In genomic region chr15:49902791-49903481, GRCh38 we compare ENCODE assay signal across 9 cellular contexts.
DNase-seq lines count a peak whose midpoint lies in the region; ATAC-seq and TF ChIP-seq lines count a peak whose summit lies in the region.
"Had no signal": no experiment of that assay in that cellular context is flagged by ENCODE, and none has a peak within 500 bp of the region (broad histone marks: within the 10 kb centered on the region; RNA-seq: fewer than 3 reads in every experiment).

No MANE protein-coding gene starts in this region.

- DNase-seq in NCI-H526 (lab: John Stamatoyannopoulos, UW) = peak; percentile 50 to 53
- no peak for DNase-seq in NCI-H526 treated with DMSO at 0.1 percent for 48 hours (lab: John Stamatoyannopoulos, UW)
- no peak for DNase-seq in Right ventricle myocardium superior
- peak; percentile 74 for DNase-seq in osteoblast (ENCODE audit: insufficient read length, low spot score, missing footprints)
- DNase-seq in vagina (ENCODE audit: extremely low spot score in 2 of 2) = no peak
- DNase-seq in T1000 (lab: John Stamatoyannopoulos, UW) = no peak
- no peak for DNase-seq in T-cell

- no peak overlapping the region for H3K4me3 Mint-ChIP-seq in T-cell

- ATAC-seq in Right ventricle myocardium superior (ENCODE audit: poor library complexity) = peak; percentile 91
- no peak for ATAC-seq in HG03565 (IDR thresholded peaks at IDR 0.05; ENCODE audit: unreplicated experiment)
- no peak for ATAC-seq in T-cell (replicated peaks in 1 of 4)

- H3K79me2 ChIP-seq in osteoblast (ENCODE audit: insufficient read depth, low read length) = no peaks in the 10 kb centered on the region

- intact Hi-C loops in Right ventricle myocardium superior (cut with DNase I) (loop anchor here (10.0 kb wide), 1 partner anchor 102 kb away; no protein-coding TSS in a partner anchor), vagina (cut with DNase I) (loop anchor here (10.0 kb wide), 1 partner anchor 152 kb away; no protein-coding TSS in a partner anchor)

- peaks cover 6 to 8% of the 10 kb centered on the region in 2 donors for H3K27me3 Mint-ChIP-seq in T-cell

- H3K4me1 Mint-ChIP-seq in T-cell = no peaks in the 10 kb centered on the region

- H3K27ac ChIP-seq in osteoblast (ENCODE audit: low read depth, low read length) (peak overlapping the region; percentile 89), vagina (peak overlapping the region; percentile 82)
- H3K27ac ChIP-seq: 22Rv1 had no signal

- H3K4me3 ChIP-seq in osteoblast (ENCODE audit: insufficient read depth, low read length) = peak overlapping the region; percentile 5
- no peak overlapping the region for H3K4me3 ChIP-seq in vagina

- peak overlapping the region; percentile 71 for H3K4me2 ChIP-seq in osteoblast (ENCODE audit: insufficient read depth, low read length)

- TF ChIP-seq CTCF in osteoblast (IDR thresholded peaks at IDR 0.05; ENCODE audit: extremely low read depth, low read depth, low read length) (no peak), vagina (IDR thresholded peaks at IDR 0.05) (no peak)

- CTCF ChIA-PET in T-cell (lab: Charles Lee) = interaction anchor here in 1 of 2 donors (0.7 kb wide), 1 partner anchor 50 kb away, joined by 4 read pairs; no protein-coding TSS in a partner anchor

- no peaks in the 10 kb centered on the region for H3K36me3 Mint-ChIP-seq in T-cell

- no peak overlapping the region for H2AFZ ChIP-seq in osteoblast (ENCODE audit: low read length)

- peaks cover 47% of the 10 kb centered on the region for H3K4me1 ChIP-seq in osteoblast (ENCODE audit: insufficient read depth, low read length)
- peaks cover 47% of the 10 kb centered on the region for H3K4me1 ChIP-seq in vagina

- H3K9me3 Mint-ChIP-seq in T-cell = no peaks in the 10 kb centered on the region

- H3K27me3 ChIP-seq in osteoblast (ENCODE audit: insufficient read depth, low read length) (no peaks in the 10 kb centered on the region), vagina (no peaks in the 10 kb centered on the region)

- POLR2A ChIA-PET in T-cell (lab: Charles Lee) = no interaction called here

- H3K27ac Mint-ChIP-seq in T-cell = no peak overlapping the region

- H3K9me3 ChIP-seq in osteoblast (ENCODE audit: low read depth, low read length) (no peaks in the 10 kb centered on the region), vagina (no peaks in the 10 kb centered on the region)

- no peaks in the 10 kb centered on the region for H4K20me1 ChIP-seq in osteoblast (ENCODE audit: insufficient read depth, low read length)

- TF ChIP-seq POLR2A in vagina (IDR thresholded peaks at IDR 0.05) = no peak

- H3K36me3 ChIP-seq in osteoblast (ENCODE audit: insufficient read depth, low read length) = no peaks in the 10 kb centered on the region
- H3K36me3 ChIP-seq in vagina = no peaks in the 10 kb centered on the region

Comparison
In these comparisons a context has a peak if more than half of its experiments do, and no peak if none do; other contexts are left out.
1. DNase-seq: peak in NCI-H526 (2 of 2) and osteoblast (single experiment); none in NCI-H526 treated with DMSO at 0.1 percent for 48 hours (single experiment), Right ventricle myocardium superior (single experiment), vagina (0 of 2), T1000 (single experiment) and T-cell (0 of 34).